29 cellular contexts compared by ENCODE assay signal in the genomic region with DNA sequence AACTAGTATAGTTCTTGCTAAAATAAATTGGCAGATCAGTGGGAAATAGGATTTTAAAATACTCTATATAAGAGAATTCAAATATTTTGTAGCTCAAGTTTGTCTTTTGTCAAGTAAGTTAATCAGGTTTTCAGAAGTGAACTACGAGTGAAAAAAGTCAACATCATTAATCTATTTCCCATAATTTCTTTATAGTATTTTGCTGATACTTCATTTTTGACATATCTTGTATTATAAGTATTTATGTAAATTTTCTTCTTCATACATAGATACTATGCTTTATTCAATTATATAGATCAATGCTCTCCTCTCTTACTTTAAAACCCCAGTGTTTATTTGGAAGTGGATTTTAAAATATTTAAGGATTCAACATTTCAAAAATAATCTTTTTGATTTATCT.
"Had no signal": no experiment of that assay in that cellular context is flagged by ENCODE, and none has a peak within 500 bp of the region (broad histone marks: within the 10 kb centered on the region; RNA-seq: fewer than 3 reads in every experiment).

No MANE protein-coding gene starts in this region.

- FAIRE-seq: endothelial cell of umbilical vein had no signal

- H3K27me3 ChIP-seq: adrenal gland, body of pancreas, esophagus squamous epithelium had no signal

- H3K27ac ChIP-seq: adrenal gland, body of pancreas, epithelial cell of prostate, esophagus squamous epithelium had no signal

- ATAC-seq: activated CD4-positive, alpha-beta T cell treated with anti-CD3 and anti-CD28 coated beads for 36 hours; activated CD8-positive, alpha-beta memory T cell treated with anti-CD3 and anti-CD28 coated beads, Interleukin-2, amount 10 ng/mL, durations not matched to agents 7 days and 5 days; activated CD8-positive, alpha-beta T cell treated with anti-CD3 and anti-CD28 coated beads, Interleukin-2, amount 10 ng/mL, durations not matched to agents 7 days and 5 days; activated naive CD8-positive, alpha-beta T cell treated with anti-CD3 and anti-CD28 coated beads, Interleukin-2, amount 50 U/mL, for 24 hours; body of pancreas; effector memory CD8-positive, alpha-beta T cell had no signal

- H3K36me3 ChIP-seq: adrenal gland, esophagus squamous epithelium had no signal

- H3K4me3 ChIP-seq: adrenal gland, body of pancreas, esophagus squamous epithelium had no signal

- H3K4me1 ChIP-seq: body of pancreas, esophagus squamous epithelium had no signal

- DNase-seq: activated CD4-positive, alpha-beta memory T cell treated with anti-CD3 and anti-CD28 coated beads for 36 hours; activated CD4-positive, alpha-beta T cell treated with anti-CD3 and anti-CD28 coated beads for 36 hours; activated CD4-positive, alpha-beta T cell treated with anti-CD3 and anti-CD28 coated beads, Interleukin-2, amount 10 ng/mL, durations not matched to agents 24 days and 14 days; activated CD4-positive, CD25-positive, alpha-beta regulatory T cell; activated CD4-positive, CD25-positive, alpha-beta regulatory T cell treated with anti-CD3 and anti-CD28 coated beads, Interleukin-2, amount 50 U/mL, for 72 hours; activated CD8-positive, alpha-beta memory T cell treated with anti-CD3 and anti-CD28 coated beads, Interleukin-2, amount 10 ng/mL, durations not matched to agents 7 days and 5 days; activated CD8-positive, alpha-beta memory T cell treated with anti-CD3 and anti-CD28 coated beads, Interleukin-2, amount 50 U/mL, for 4 hours; activated CD8-positive, alpha-beta T cell treated with anti-CD3 and anti-CD28 coated beads, Interleukin-2, amount 10 ng/mL, durations not matched to agents 7 days and 5 days; activated effector memory CD4-positive, alpha-beta T cell treated with anti-CD3 and anti-CD28 coated beads, Interleukin-2, amount 50 U/mL, for 16 hours; activated naive CD4-positive, alpha-beta T cell treated with anti-CD3 and anti-CD28 coated beads for 36 hours; activated naive CD8-positive, alpha-beta T cell treated with anti-CD3 and anti-CD28 coated beads for 36 hours; activated naive CD8-positive, alpha-beta T cell treated with anti-CD3 and anti-CD28 coated beads, Interleukin-2, amount 50 U/mL, for 24 hours; activated T-cell treated with anti-CD3 and anti-CD28 coated beads, Interleukin-2, amount 50 U/mL, for 1 hour; activated T-cell treated with anti-CD3 and anti-CD28 coated beads, Interleukin-2, amount 50 U/mL, for 48 hours; adrenal gland; amygdala; aorta; body of pancreas; caudate nucleus; cortex of kidney; dermis blood vessel endothelial cell; effector CD4-positive, alpha-beta T cell; effector memory CD8-positive, alpha-beta T cell; esophagus squamous epithelium; foreskin melanocyte; head of caudate nucleus; T-helper 2 cell had no signal

- H3K9me3 ChIP-seq: adrenal gland, body of pancreas, esophagus squamous epithelium had no signal
